In the genomic region with DNA sequence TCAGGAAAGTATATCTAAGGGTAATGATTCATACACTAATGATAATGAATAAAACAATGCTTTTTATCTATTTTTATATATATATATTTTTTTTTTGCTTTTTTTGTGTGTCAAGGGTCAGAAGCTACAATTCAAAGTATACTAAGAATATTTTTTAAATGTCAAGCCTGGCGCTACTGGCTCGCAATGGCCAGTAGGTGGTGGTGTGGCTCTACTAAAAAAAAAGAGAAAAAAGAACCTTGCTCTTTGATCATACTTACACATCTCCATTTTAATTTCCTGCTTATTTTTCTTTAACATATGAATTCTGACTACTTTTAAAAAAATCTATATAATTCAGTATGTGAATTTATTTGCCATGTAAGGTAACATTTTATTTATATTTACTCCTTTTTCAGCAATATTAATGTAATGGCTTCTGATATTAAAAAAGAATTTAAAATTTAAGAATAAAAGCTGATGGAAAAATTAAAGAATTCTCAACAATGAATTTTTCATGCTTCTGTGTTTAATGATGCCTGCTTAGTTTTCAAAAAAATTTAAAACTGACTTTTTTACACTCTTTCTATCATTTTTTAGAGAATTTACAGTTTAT, we compare ENCODE assay signal across 8 cellular contexts.
A peak's percentile ranks its signal among the peaks of the same experiment; 100 is the strongest.
DNase-seq lines count a peak whose midpoint lies in the region; ATAC-seq, FAIRE-seq and TF ChIP-seq lines count a peak whose summit lies in the region.

No MANE protein-coding gene starts in this region.

- WGBS in liver, result 5% methylated on average over 2 of the region's 2 CpGs
- whole genome bisulfite sequencing in upper lobe of left lung, 2 donors, result 3 to 18% methylated on average over 2 of the region's 2 CpGs

- H3K27ac ChIP-seq in liver (ENCODE audit: low read depth in 1 of 2, low read length in 2 of 2) (no peak overlapping the region), upper lobe of left lung (no peak overlapping the region)

- FAIRE-seq in bronchial epithelial cell (lab: Jason Lieb, UNC), result no peak

- no peak for TF ChIP-seq POLR2A in upper lobe of left lung (IDR thresholded peaks at IDR 0.05)

- peak; percentile 78 to 80 for TF ChIP-seq RAD21 in liver (IDR thresholded peaks at IDR 0.05)

- H3K9ac ChIP-seq in liver (ENCODE audit: low read depth in 1 of 2, low read length in 2 of 2), result no peak overlapping the region

- H3K36me3 ChIP-seq in bronchial epithelial cell (ENCODE audit: control insufficient read depth, insufficient read depth, low read length), result no peaks in the 10 kb centered on the region
- H3K36me3 ChIP-seq in liver (ENCODE audit: control insufficient read depth in 4 of 4, insufficient read depth in 3 of 4, low read depth in 1 of 4, low read length in 3 of 4), result no peaks in the 10 kb centered on the region
- no peaks in the 10 kb centered on the region for H3K36me3 ChIP-seq in upper lobe of left lung

- DNase-seq in DMS 273 treated with DMSO at 0.1 percent for 48 hours (lab: John Stamatoyannopoulos, UW) (peak; percentile 19), NOMO-1 treated with DMSO at 0.1 percent for 48 hours (lab: John Stamatoyannopoulos, UW; ENCODE audit: unreplicated experiment) (peak; percentile 49), bronchial epithelial cell (ENCODE audit: low read depth) (peak; percentile 38), upper lobe of left lung (no peak)
- no peak for DNase-seq in activated CD4-positive, CD25-positive, alpha-beta regulatory T cell treated with anti-CD3 and anti-CD28 coated beads, Interleukin-2, amount 50 U/mL, for 72 hours

- H3K9me3 ChIP-seq in liver (ENCODE audit: control insufficient read depth in 4 of 4, low read length in 3 of 4) (no peaks in the 10 kb centered on the region), upper lobe of left lung (no peaks in the 10 kb centered on the region)

- peak; percentile 88 for ATAC-seq in GM18909 (IDR thresholded peaks at IDR 0.05; ENCODE audit: poor library complexity, unreplicated experiment)
- ATAC-seq in HG03432 (IDR thresholded peaks at IDR 0.05; ENCODE audit: unreplicated experiment), result peak; percentile 84
- peak in 1 of 2 donors; percentile 69 for ATAC-seq in upper lobe of left lung (ENCODE audit: low FRiP score in 2 of 2)

- no peak overlapping the region for H3K4me3 ChIP-seq in bronchial epithelial cell (ENCODE audit: low read depth, low read length)
- H3K4me3 ChIP-seq in liver (ENCODE audit: low read depth in 1 of 3, low read length in 3 of 3), result no peak overlapping the region
- no peak overlapping the region for H3K4me3 ChIP-seq in upper lobe of left lung

- no peak for TF ChIP-seq EP300 in upper lobe of left lung (IDR thresholded peaks at IDR 0.05)

- peak; percentile 49 for TF ChIP-seq CTCF in bronchial epithelial cell (IDR thresholded peaks at IDR 0.05; ENCODE audit: insufficient read depth, low read length, severe bottlenecking)
- peak; percentile 80 for TF ChIP-seq CTCF in liver (IDR thresholded peaks at IDR 0.05; ENCODE audit: low read depth, low read length, missing input control)
- TF ChIP-seq CTCF in upper lobe of left lung (IDR thresholded peaks at IDR 0.05), result peak in 5 of 6 experiments; percentile 40 to 82 (median 51)

- no peaks in the 10 kb centered on the region for H3K4me1 ChIP-seq in liver (ENCODE audit: control insufficient read depth in 4 of 4, insufficient read depth in 4 of 4, low read length in 3 of 4)
- peaks cover 0 to 4% (median 1%) of the 10 kb centered on the region in 4 donors for H3K4me1 ChIP-seq in upper lobe of left lung

- H3K27me3 ChIP-seq in bronchial epithelial cell (ENCODE audit: control insufficient read depth, insufficient read depth, low read length) (no peaks in the 10 kb centered on the region), liver (ENCODE audit: control insufficient read depth in 4 of 4, insufficient read depth in 4 of 4, low read length in 3 of 4) (no peaks in the 10 kb centered on the region), upper lobe of left lung (no peaks in the 10 kb centered on the region)

TF ChIP-seq in liver, 16 proteins besides CTCF, POLR2A, EP300 and RAD21:
- no peak for TF ChIP-seq SP1 (IDR thresholded peaks at IDR 0.05)
- no peak for TF ChIP-seq GABPA (IDR thresholded peaks at IDR 0.05 in 1 of 2, conservative IDR thresholded peaks at IDR 0.05 in 1 of 2)
- TF ChIP-seq RXRA (IDR thresholded peaks at IDR 0.05), result peak in 1 of 2 donors; percentile 21
- peak; percentile 38 to 58 for TF ChIP-seq HNF4A (conservative IDR thresholded peaks at IDR 0.05)

Comparison
In these comparisons a context has a peak if more than half of its experiments do, and no peak if none do; other contexts are left out.
1. DNase-seq: peak in DMS 273 treated with DMSO at 0.1 percent for 48 hours (single experiment), NOMO-1 treated with DMSO at 0.1 percent for 48 hours (single experiment) and bronchial epithelial cell (single experiment); none in upper lobe of left lung (0 of 2) and activated CD4-positive, CD25-positive, alpha-beta regulatory T cell treated with anti-CD3 and anti-CD28 coated beads, Interleukin-2, amount 50 U/mL, for 72 hours (single experiment).
2. Peak in every context shown above with its lines, with median percentiles within 50 percentile points of each other: CTCF ChIP-seq.